In genomic region chr13:100887729-100888151, GRCh38 we compare ENCODE assay signal across 9 cellular contexts.
A peak's percentile ranks its signal among the peaks of the same experiment; 100 is the strongest.
DNase-seq lines count a peak whose midpoint lies in the region; TF ChIP-seq lines count a peak whose summit lies in the region.
"Had no signal": no experiment of that assay in that cellular context is flagged by ENCODE, and none has a peak within 500 bp of the region (broad histone marks: within the 10 kb centered on the region; RNA-seq: fewer than 3 reads in every experiment).

No MANE protein-coding gene starts in this region.

- H3K9ac ChIP-seq in SK-N-MC (ENCODE audit: insufficient read length), result no peak overlapping the region

- DNase-seq in HCEC 1CT, result peak; percentile 42
- DNase-seq in SK-N-MC (ENCODE audit: low read depth, low spot score), result peak; percentile 1
- DNase-seq in fibroblast of pulmonary artery (ENCODE audit: low read depth), result peak; percentile 77
- DNase-seq in renal cortical epithelial cell (ENCODE audit: low read depth), result peak; percentile 88
- no peak for DNase-seq in stimulated activated CD4-positive, alpha-beta T cell treated with anti-CD3 and anti-CD28 coated beads, Interleukin-2, amount 100 ng/mL, for 48 hours
- no peak for DNase-seq in stimulated activated CD8-positive, alpha-beta memory T cell treated with anti-CD3 and anti-CD28 coated beads, Interleukin-4, amount 100 ng/mL, for 48 hours
- no peak for DNase-seq in MG63
- DNase-seq: NCI-H82, T-helper 17 cell had no signal

- TF ChIP-seq CTCF in fibroblast of pulmonary artery (IDR thresholded peaks at IDR 0.05; ENCODE audit: low read length, missing control alignments), result no peak

- H3K36me3 ChIP-seq in SK-N-MC (ENCODE audit: insufficient read depth, low read length) (no peaks in the 10 kb centered on the region), MG63 (no peaks in the 10 kb centered on the region)

- no peaks in the 10 kb centered on the region for H3K27me3 ChIP-seq in MG63

- H3K9me3 ChIP-seq in SK-N-MC (ENCODE audit: low read depth, low read length) (no peaks in the 10 kb centered on the region), MG63 (no peaks in the 10 kb centered on the region)

- H3K4me3 ChIP-seq in SK-N-MC (no peak overlapping the region), fibroblast of pulmonary artery (replicated peaks; ENCODE audit: low read depth, low read length) (no peak overlapping the region), MG63 (no peak overlapping the region)

- no peak overlapping the region for H3K27ac ChIP-seq in SK-N-MC

Comparison
In these comparisons a context has a peak if more than half of its experiments do, and no peak if none do; other contexts are left out.
1. DNase-seq: peak in HCEC 1CT (single experiment), SK-N-MC (single experiment), fibroblast of pulmonary artery (single experiment) and renal cortical epithelial cell (single experiment); none in stimulated activated CD4-positive, alpha-beta T cell treated with anti-CD3 and anti-CD28 coated beads, Interleukin-2, amount 100 ng/mL, for 48 hours (0 of 2), stimulated activated CD8-positive, alpha-beta memory T cell treated with anti-CD3 and anti-CD28 coated beads, Interleukin-4, amount 100 ng/mL, for 48 hours (single experiment) and MG63 (single experiment).